ENCODE assay signal across 15 cellular contexts in genomic region chr3:3066378-3066777, GRCh38.
A peak's percentile ranks its signal among the peaks of the same experiment; 100 is the strongest.
DNase-seq lines count a peak whose midpoint lies in the region; ATAC-seq lines count a peak whose summit lies in the region.
"Had no signal": no experiment of that assay in that cellular context is flagged by ENCODE, and none has a peak within 500 bp of the region (broad histone marks: within the 10 kb centered on the region; RNA-seq: fewer than 3 reads in every experiment).

No MANE protein-coding gene starts in this region.

- DNase-seq in amniotic stem cell (lab: John Stamatoyannopoulos, UW) (no peak), AG20443 (ENCODE audit: low spot score) (no peak), midbrain (lab: John Stamatoyannopoulos, UW) (no peak)
- no peak for DNase-seq in activated CD8-positive, alpha-beta memory T cell treated with anti-CD3 and anti-CD28 coated beads for 24 hours
- DNase-seq: activated CD4-positive, alpha-beta memory T cell treated with anti-CD3 and anti-CD28 coated beads, Interleukin-2, amount 10 ng/mL, durations not matched to agents 7 days and 5 days; CD4-positive, CD25-positive, alpha-beta regulatory T cell; naive thymus-derived CD8-positive, alpha-beta T cell; NCI-H1436; NCI-H2227 treated with DMSO at 0.1 percent for 48 hours; T-helper 1 cell; upper lobe of right lung had no signal

- ATAC-seq in GM18499 (IDR thresholded peaks at IDR 0.05; ENCODE audit: insufficient read depth, unreplicated experiment), result peak; percentile 63
- ATAC-seq in GM19395 (IDR thresholded peaks at IDR 0.05; ENCODE audit: unreplicated experiment), result peak; percentile 68
- ATAC-seq in HG02610 (IDR thresholded peaks at IDR 0.05; ENCODE audit: unreplicated experiment), result peak; percentile 54
- ATAC-seq in HG03103 (IDR thresholded peaks at IDR 0.05; ENCODE audit: low read depth, unreplicated experiment), result peak; percentile 53
- ATAC-seq: naive thymus-derived CD8-positive, alpha-beta T cell had no signal
